ENCODE assay signal across 1 cellular context in genomic region chr19:13100031-13100588, GRCh38.
A peak's percentile ranks its signal among the peaks of the same experiment; 100 is the strongest.
TF ChIP-seq lines count a peak whose summit lies in the region.

No MANE protein-coding gene starts in this region.

TF ChIP-seq in K562, 482 proteins besides CTCF, POLR2A, EP300 and RAD21 (continued from another document and continues in another):
- TF ChIP-seq HBP1 (CRISPR knock-in tag; IDR thresholded peaks at IDR 0.05) (0 out of 2 replicates have a peak, but pooled peaks have one; percentile 32), TRIM25 (IDR thresholded peaks at IDR 0.05; ENCODE audit: borderline replicate concordance) (0 out of 2 replicates have a peak, but pooled peaks have one; percentile 37), KDM5B (IDR thresholded peaks at IDR 0.05; ENCODE audit: insufficient replicate concordance, low read depth, low read length) (peak; percentile 32), SMARCA5 (IDR thresholded peaks at IDR 0.05) (peak; percentile 57; the same call in 1 of the 2 replicates), RCOR1 (IDR thresholded peaks at IDR 0.05; ENCODE audit: borderline replicate concordance in 1 of 2, low read depth in 2 of 2, low read length in 2 of 2) (peak in 1 of 2 experiments; percentile 83; a peak in 2 of 4 replicates), PHB2 (IDR thresholded peaks at IDR 0.05; ENCODE audit: low read depth) (0 out of 2 replicates have a peak, but pooled peaks have one; percentile 11), EHMT2 (IDR thresholded peaks at IDR 0.05) (peak; percentile 47; the same call in 1 of the 2 replicates), DNMT1 (IDR thresholded peaks at IDR 0.05) (no peak; the same call in 1 of the 2 replicates), CBFB (CRISPR knock-in tag; IDR thresholded peaks at IDR 0.05) (peak; percentile 88; the same call in 1 of the 2 replicates), JUNB (CRISPR knock-in tag; conservative IDR thresholded peaks at IDR 0.05) (no peak), TFAP4 (CRISPR knock-in tag; IDR thresholded peaks at IDR 0.05; ENCODE audit: borderline replicate concordance) (0 out of 2 replicates have a peak, but pooled peaks have one; percentile 37), NR1H2 (CRISPR knock-in tag; IDR thresholded peaks at IDR 0.05) (peak; percentile 72), FOXK2 (conservative IDR thresholded peaks at IDR 0.05 in 1 of 2, IDR thresholded peaks at IDR 0.05 in 1 of 2; ENCODE audit: low read depth in 2 of 2) (peak; percentile 34 to 75; a peak in 2 of 4 replicates), ZNF217 (CRISPR knock-in tag; IDR thresholded peaks at IDR 0.05) (no peak), ARID4B (CRISPR knock-in tag; IDR thresholded peaks at IDR 0.05) (0 out of 2 replicates have a peak, but pooled peaks have one; percentile 56), TCF7 (IDR thresholded peaks at IDR 0.05; ENCODE audit: borderline replicate concordance) (no peak), ZC3H8 (IDR thresholded peaks at IDR 0.05) (peak; percentile 78; the same call in 1 of the 2 replicates), NR3C1 (CRISPR knock-in tag; IDR thresholded peaks at IDR 0.05) (no peak), TSC22D4 (tag; IDR thresholded peaks at IDR 0.05) (peak; percentile 87; the same call in 1 of the 2 replicates), BCLAF1 (IDR thresholded peaks at IDR 0.05; ENCODE audit: borderline replicate concordance in 1 of 2, control insufficient read depth in 1 of 2, low read depth in 2 of 2, low read length in 1 of 2) (peak in 1 of 2 experiments; percentile 93; a peak in 2 of 4 replicates), PTBP1 (IDR thresholded peaks at IDR 0.05; ENCODE audit: low read depth, low read length) (no peak), ZNF354B (CRISPR knock-in tag; IDR thresholded peaks at IDR 0.05) (no peak), CBFA2T3 (IDR thresholded peaks at IDR 0.05) (peak; percentile 20; the same call in 1 of the 2 replicates), ESRRB (CRISPR knock-in tag; IDR thresholded peaks at IDR 0.05; ENCODE audit: borderline replicate concordance) (no peak), ZBTB7A (IDR thresholded peaks at IDR 0.05; ENCODE audit: borderline replicate concordance, control insufficient read depth, low read depth, low read length) (no peak), ILK (tag; IDR thresholded peaks at IDR 0.05; ENCODE audit: borderline replicate concordance, low read depth) (no peak), FOXM1 (IDR thresholded peaks at IDR 0.05; ENCODE audit: low read depth) (no peak), FOXM1 (CRISPR knock-in tag; IDR thresholded peaks at IDR 0.05; ENCODE audit: low read depth) (peak; percentile 85; the same call in 1 of the 2 replicates), FOXA1 (IDR thresholded peaks at IDR 0.05; ENCODE audit: borderline replicate concordance) (peak; percentile 73), MLLT1 (IDR thresholded peaks at IDR 0.05) (peak; percentile 52 to 90; a peak in 2 of 4 replicates), ZNF778 (CRISPR knock-in tag; IDR thresholded peaks at IDR 0.05) (no peak), FOXP1 (CRISPR knock-in tag; IDR thresholded peaks at IDR 0.05) (peak; percentile 24; the same call in 1 of the 2 replicates), MBD2 (IDR thresholded peaks at IDR 0.05; ENCODE audit: borderline replicate concordance, low read depth) (peak; percentile 97), HOMEZ (CRISPR knock-in tag; IDR thresholded peaks at IDR 0.05) (no peak), ATF7 (IDR thresholded peaks at IDR 0.05) (no peak), SUPT5H (IDR thresholded peaks at IDR 0.05) (peak; percentile 74), ARNT (IDR thresholded peaks at IDR 0.05) (peak; percentile 69 to 78; a peak in 3 of 4 replicates), ESRRA (IDR thresholded peaks at IDR 0.05; ENCODE audit: borderline replicate concordance, low read depth) (peak; percentile 65; the same call in 1 of the 2 replicates), ZNF655 (CRISPR knock-in tag; IDR thresholded peaks at IDR 0.05) (no peak), ZNF280A (IDR thresholded peaks at IDR 0.05; ENCODE audit: low read depth, partially characterized antibody) (peak; percentile 29), SMARCA4 (IDR thresholded peaks at IDR 0.05) (0 out of 2 replicates have a peak, but pooled peaks have one; percentile 14), MXI1 (IDR thresholded peaks at IDR 0.05; ENCODE audit: low read depth, low read length) (no peak), CREBBP (IDR thresholded peaks at IDR 0.05; ENCODE audit: low read depth, low read length) (no peak), LARP7 (IDR thresholded peaks at IDR 0.05) (0 out of 2 replicates have a peak, but pooled peaks have one; percentile 15), TEAD2 (tag; IDR thresholded peaks at IDR 0.05) (0 out of 2 replicates have a peak, but pooled peaks have one; percentile 40)
